8 cellular contexts compared by ENCODE assay signal in the genomic region with DNA sequence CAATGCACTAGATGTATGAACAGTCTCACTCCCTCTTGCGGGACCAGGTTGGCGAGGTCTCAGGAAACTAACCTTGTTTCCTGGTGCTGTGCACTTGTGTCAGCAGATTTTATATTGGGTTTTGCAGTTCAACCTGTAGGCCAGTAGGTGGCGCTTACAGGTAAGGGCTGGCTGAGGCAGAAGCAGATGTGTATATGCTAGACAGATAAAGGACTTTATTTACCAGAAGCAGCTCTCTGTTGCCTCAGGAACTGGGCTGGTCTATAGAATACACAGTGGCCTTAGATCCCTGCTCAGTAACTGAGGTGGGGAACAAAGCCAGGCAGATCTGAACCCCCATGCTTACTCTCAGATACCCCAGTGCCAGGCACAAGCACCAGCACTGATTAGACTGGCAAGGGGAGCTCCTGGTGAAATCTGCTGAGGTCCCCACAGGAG.
DNase-seq lines count a peak whose midpoint lies in the region; ATAC-seq, FAIRE-seq and TF ChIP-seq lines count a peak whose summit lies in the region.

No MANE protein-coding gene starts in this region.

- H3K27me3 ChIP-seq in HepG2 (ENCODE audit: control insufficient read depth in 1 of 2, insufficient read depth in 2 of 2, low read length in 2 of 2), result no peaks in the 10 kb centered on the region

- intact Hi-C loops in Calu3 (cut with micrococcal nuclease; ENCODE audit: unreplicated experiment), result loop anchor here (2.0 to 5.0 kb wide), 2 partner anchors 131 to 401 kb away; no protein-coding TSS in a partner anchor
- intact Hi-C loops in HepG2 (cut with micrococcal nuclease; ENCODE audit: unreplicated experiment), result loop anchor here (2.0 kb wide), 3 partner anchors 129 to 401 kb away; no protein-coding TSS in a partner anchor

- in situ Hi-C loops in T47D (cut with HindIII; ENCODE audit: low pct_unique_long_range_greater_than_20kb, low sequenced_read_pairs) (no loop called here), HepG2 (cut with HindIII; ENCODE audit: extremely low pct_ligation_motif_present, low pct_unique_long_range_greater_than_20kb) (no loop called here)

- FAIRE-seq in HepG2 (lab: Jason Lieb, UNC), result peak; percentile 81

- H3K9me3 ChIP-seq in HepG2 (ENCODE audit: low read length), result no peaks in the 10 kb centered on the region

- H2AFZ ChIP-seq in HepG2 (ENCODE audit: low read length), result no peak overlapping the region

- no peaks in the 10 kb centered on the region for H3K27me3 Mint-ChIP-seq in Calu3 (ENCODE audit: unreplicated experiment)

- no peak overlapping the region for H3K9ac ChIP-seq in HepG2 (ENCODE audit: insufficient read depth, low read depth, low read length)

- no peaks in the 10 kb centered on the region for H4K20me1 ChIP-seq in HepG2 (ENCODE audit: insufficient read depth, low read length)

- no peak overlapping the region for H3K27ac Mint-ChIP-seq in Calu3 (ENCODE audit: unreplicated experiment)

- POLR2A ChIA-PET in HepG2 (lab: Yijun Ruan, JAX), result no interaction called here

- H3K4me3 ChIP-seq in HepG2 (replicated peaks in 1 of 3; ENCODE audit: insufficient read depth in 1 of 3, low read depth in 2 of 3, low read length in 3 of 3), result no peak overlapping the region

- no peak overlapping the region for H3K4me3 Mint-ChIP-seq in Calu3 (ENCODE audit: low read depth, unreplicated experiment)

- ATAC-seq in GM21447 (IDR thresholded peaks at IDR 0.05; ENCODE audit: unreplicated experiment), result peak; percentile 84
- peak; percentile 94 for ATAC-seq in HepG2
- ATAC-seq in GM21515 (IDR thresholded peaks at IDR 0.05; ENCODE audit: unreplicated experiment), result no peak

- no peak overlapping the region for H3K27ac ChIP-seq in HepG2 (ENCODE audit: extremely low read length, insufficient read depth, low read length)

- 0% methylated on average over 3 of the region's 3 CpGs for WGBS in HepG2 (ENCODE audit: low lambda C conversion rate)

- CTCF ChIA-PET in Calu3 (lab: Charles Lee) (interaction anchor here (0.8 to 1.3 kb wide), 4 partner anchors 78 to 401 kb away, joined by 3 to 4 read pairs (median 4); no protein-coding TSS in a partner anchor), HepG2 (lab: Yijun Ruan, JAX; ENCODE audit: low intra/inter-chr PET ratio, low total read pairs) (interaction anchor here (1.5 to 2.7 kb wide), 3 partner anchors 340 to 400 kb away, joined by 6 to 23 read pairs (median 8); no protein-coding TSS in a partner anchor)

- TF ChIP-seq CTCF in Calu3 (IDR thresholded peaks at IDR 0.05; ENCODE audit: unreplicated experiment) (peak; percentile 47), HepG2 (CRISPR knock-in tag; IDR thresholded peaks at IDR 0.05) (peak; percentile 91)

- TF ChIP-seq RAD21 in HepG2 (CRISPR knock-in tag; IDR thresholded peaks at IDR 0.05), result peak; percentile 84

- TF ChIP-seq POLR2A in HepG2 (IDR thresholded peaks at IDR 0.05; ENCODE audit: insufficient read depth in 1 of 2, low read depth in 2 of 2, low read length in 2 of 2), result no peak

- H3K4me1 ChIP-seq in HepG2 (ENCODE audit: insufficient read depth, low read length), result no peaks in the 10 kb centered on the region

- peak; percentile 63 for DNase-seq in Calu3
- peak; percentile 7 for DNase-seq in NCI-H1092 (lab: John Stamatoyannopoulos, UW)
- DNase-seq in T-helper 1 cell, result peak in 4 of 5 donors; percentile 34 to 78 (median 47)
- peak; percentile 36 to 70 for DNase-seq in T47D (ENCODE audit: low read depth in 1 of 2, low spot score in 1 of 2)
- DNase-seq in HepG2 (ENCODE audit: low spot score), result peak; percentile 68
- DNase-seq in stimulated activated CD8-positive, alpha-beta memory T cell treated with anti-CD3 and anti-CD28 coated beads, Interleukin-4, amount 100 ng/mL, for 48 hours, result peak; percentile 51

- H3K36me3 Mint-ChIP-seq in Calu3 (ENCODE audit: insufficient read depth, unreplicated experiment), result no peaks in the 10 kb centered on the region

- TF ChIP-seq EP300 in HepG2 (IDR thresholded peaks at IDR 0.05; ENCODE audit: low read depth in 2 of 2, low read length in 2 of 2) (no peak), HepG2 (CRISPR knock-in tag; IDR thresholded peaks at IDR 0.05; ENCODE audit: borderline replicate concordance) (no peak)

- BruUV-seq in Calu3 (replicated peaks; lab: Mats Ljungman, UMichigan) (no TSS peak), HepG2 (replicated peaks; lab: Mats Ljungman, UMichigan) (no TSS peak)

- H3K36me3 ChIP-seq in HepG2 (replicated peaks in 1 of 2; ENCODE audit: control insufficient read depth in 1 of 2, insufficient read depth in 2 of 2, low read length in 2 of 2), result no peaks in the 10 kb centered on the region

- no peaks in the 10 kb centered on the region for H3K79me2 ChIP-seq in HepG2 (ENCODE audit: insufficient read depth, low read length)

- H3K9me3 Mint-ChIP-seq in Calu3 (ENCODE audit: low read depth, unreplicated experiment), result no peaks in the 10 kb centered on the region

- no peak overlapping the region for H3K4me2 ChIP-seq in HepG2 (ENCODE audit: low read depth, low read length)

- no peaks in the 10 kb centered on the region for H3K4me1 Mint-ChIP-seq in Calu3 (ENCODE audit: low read depth, unreplicated experiment)

TF ChIP-seq in HepG2, 621 proteins besides CTCF, POLR2A, EP300 and RAD21 (continues in another document):
- TF ChIP-seq IRF2 (CRISPR knock-in tag; IDR thresholded peaks at IDR 0.05) (0 out of 2 replicates have a peak, but pooled peaks have one; percentile 15), MAFF (IDR thresholded peaks at IDR 0.05; ENCODE audit: low read depth, low read length) (peak; percentile 91), ELF3 (CRISPR knock-in tag; IDR thresholded peaks at IDR 0.05) (peak; percentile 42; the same call in 1 of the 2 replicates), ZFAT (CRISPR knock-in tag; conservative IDR thresholded peaks at IDR 0.05) (no peak), KLF16 (CRISPR knock-in tag; IDR thresholded peaks at IDR 0.05) (0 out of 4 replicates have a peak, but pooled peaks of 1 of the 2 experiments have one; percentile 23), TBL1XR1 (IDR thresholded peaks at IDR 0.05; ENCODE audit: borderline replicate concordance, low read length, partially characterized antibody) (no peak), FOSL2 (CRISPR knock-in tag; IDR thresholded peaks at IDR 0.05) (0 out of 2 replicates have a peak, but pooled peaks have one; percentile 7), STAT6 (CRISPR knock-in tag; IDR thresholded peaks at IDR 0.05; ENCODE audit: borderline replicate concordance) (no peak), ONECUT2 (CRISPR knock-in tag; IDR thresholded peaks at IDR 0.05) (no peak), SIX4 (CRISPR knock-in tag; IDR thresholded peaks at IDR 0.05) (0 out of 2 replicates have a peak, but pooled peaks have one; percentile 23), THAP11 (CRISPR knock-in tag; IDR thresholded peaks at IDR 0.05) (0 out of 2 replicates have a peak, but pooled peaks have one; percentile 26), STAG1 (CRISPR knock-in tag; IDR thresholded peaks at IDR 0.05) (peak; percentile 90), MAFG (CRISPR knock-in tag; IDR thresholded peaks at IDR 0.05) (0 out of 2 replicates have a peak, but pooled peaks have one; percentile 30)
- TF ChIP-seq, protein P1, sequence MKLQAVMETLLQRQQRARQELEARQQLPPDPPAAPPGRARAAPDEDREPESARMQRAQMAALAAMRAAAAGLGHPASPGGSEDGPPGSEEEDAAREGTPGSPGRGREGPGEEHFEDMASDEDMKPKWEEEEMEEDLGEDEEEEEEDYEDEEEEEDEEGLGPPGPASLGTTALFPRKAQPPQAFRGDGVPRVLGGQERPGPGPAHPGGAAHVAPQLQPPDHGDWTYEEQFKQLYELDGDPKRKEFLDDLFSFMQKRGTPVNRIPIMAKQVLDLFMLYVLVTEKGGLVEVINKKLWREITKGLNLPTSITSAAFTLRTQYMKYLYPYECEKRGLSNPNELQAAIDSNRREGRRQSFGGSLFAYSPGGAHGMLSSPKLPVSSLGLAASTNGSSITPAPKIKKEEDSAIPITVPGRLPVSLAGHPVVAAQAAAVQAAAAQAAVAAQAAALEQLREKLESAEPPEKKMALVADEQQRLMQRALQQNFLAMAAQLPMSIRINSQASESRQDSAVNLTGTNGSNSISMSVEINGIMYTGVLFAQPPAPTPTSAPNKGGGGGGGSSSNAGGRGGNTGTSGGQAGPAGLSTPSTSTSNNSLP (IDR thresholded peaks at IDR 0.05; ENCODE audit: low read depth, low read length), result 0 out of 2 replicates have a peak, but pooled peaks have one; percentile 23
- TF ChIP-seq, protein P2, sequence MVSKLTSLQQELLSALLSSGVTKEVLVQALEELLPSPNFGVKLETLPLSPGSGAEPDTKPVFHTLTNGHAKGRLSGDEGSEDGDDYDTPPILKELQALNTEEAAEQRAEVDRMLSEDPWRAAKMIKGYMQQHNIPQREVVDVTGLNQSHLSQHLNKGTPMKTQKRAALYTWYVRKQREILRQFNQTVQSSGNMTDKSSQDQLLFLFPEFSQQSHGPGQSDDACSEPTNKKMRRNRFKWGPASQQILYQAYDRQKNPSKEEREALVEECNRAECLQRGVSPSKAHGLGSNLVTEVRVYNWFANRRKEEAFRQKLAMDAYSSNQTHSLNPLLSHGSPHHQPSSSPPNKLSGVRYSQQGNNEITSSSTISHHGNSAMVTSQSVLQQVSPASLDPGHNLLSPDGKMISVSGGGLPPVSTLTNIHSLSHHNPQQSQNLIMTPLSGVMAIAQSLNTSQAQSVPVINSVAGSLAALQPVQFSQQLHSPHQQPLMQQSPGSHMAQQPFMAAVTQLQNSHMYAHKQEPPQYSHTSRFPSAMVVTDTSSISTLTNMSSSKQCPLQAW (CRISPR knock-in tag; IDR thresholded peaks at IDR 0.05), result 0 out of 2 replicates have a peak, but pooled peaks have one; percentile 41

Comparison
In these comparisons a context has a peak if more than half of its experiments do, and no peak if none do; other contexts are left out.
1. DNase-seq: peak in every context shown above with its lines; median percentile 68 in HepG2; 63 in Calu3; 53 in T47D; 51 in stimulated activated CD8-positive, alpha-beta memory T cell treated with anti-CD3 and anti-CD28 coated beads, Interleukin-4, amount 100 ng/mL, for 48 hours; 47 in T-helper 1 cell; 7 in NCI-H1092.